In genomic region chr12:116282371-116283286, GRCh38 we compare ENCODE assay signal across 13 cellular contexts. TPM values are rescaled to one million over a fixed set of nuclear protein-coding genes. Genes with fewer than 3 reads are reported as not detected.
A peak's percentile ranks its signal among the peaks of the same experiment; 100 is the strongest.
DNase-seq lines count a peak whose midpoint lies in the region; ATAC-seq, FAIRE-seq and TF ChIP-seq lines count a peak whose summit lies in the region.
"Had no signal": no experiment of that assay in that cellular context is flagged by ENCODE, and none has a peak within 500 bp of the region (broad histone marks: within the 10 kb centered on the region; RNA-seq: fewer than 3 reads in every experiment).

No MANE protein-coding gene starts in this region.

- CTCF ChIA-PET in CD4-positive, alpha-beta memory T cell (lab: Charles Lee; ENCODE audit: partially characterized antibody): no interaction called here
- CTCF ChIA-PET in activated CD8-positive, alpha-beta T cell treated with anti-CD3 and anti-CD28 coated beads for 36 hours (lab: Charles Lee): interaction anchor here (0.6 kb wide), 1 partner anchor 43 kb away, joined by 3 read pairs; no protein-coding TSS in a partner anchor

- H3K27me3 Mint-ChIP-seq in CD4-positive, alpha-beta memory T cell: no peaks in the 10 kb centered on the region
- H3K27me3 Mint-ChIP-seq in IgD-negative memory B cell: no peaks in the 10 kb centered on the region
- no peaks in the 10 kb centered on the region for H3K27me3 Mint-ChIP-seq in activated CD8-positive, alpha-beta T cell treated with anti-CD3 and anti-CD28 coated beads for 36 hours
- H3K27me3 Mint-ChIP-seq: activated naive CD8-positive, alpha-beta T cell had no signal

- peak overlapping the region; percentile 40 to 79 (median 64) for H3K4me3 Mint-ChIP-seq in CD4-positive, alpha-beta memory T cell
- peak overlapping the region; percentile 71 to 92 (median 88) for H3K4me3 Mint-ChIP-seq in IgD-negative memory B cell
- H3K4me3 Mint-ChIP-seq in activated CD8-positive, alpha-beta T cell treated with anti-CD3 and anti-CD28 coated beads for 36 hours: peak overlapping the region; percentile 1
- H3K4me3 Mint-ChIP-seq: activated naive CD8-positive, alpha-beta T cell; neural crest cell had no signal

- no peak for ATAC-seq in activated CD8-positive, alpha-beta T cell treated with anti-CD3 and anti-CD28 coated beads for 36 hours

- H3K27ac ChIP-seq in CD4-positive, alpha-beta memory T cell (ENCODE audit: low read depth, low read length): no peak overlapping the region

- H3K4me3 ChIP-seq in CD4-positive, alpha-beta memory T cell (ENCODE audit: low read length in 2 of 2): peak overlapping the region in 1 of 2 donors; percentile 39
- H3K4me3 ChIP-seq in mononuclear cell (ENCODE audit: low read length): peak overlapping the region; percentile 41

- POLR2A ChIA-PET in CD4-positive, alpha-beta memory T cell (lab: Charles Lee; ENCODE audit: partially characterized antibody): no interaction called here
- POLR2A ChIA-PET in activated CD8-positive, alpha-beta T cell treated with anti-CD3 and anti-CD28 coated beads for 36 hours (lab: Charles Lee): interaction anchor here (0.7 kb wide), 1 partner anchor 326 kb away, joined by 3 read pairs; no protein-coding TSS in a partner anchor

- H3K4me1 Mint-ChIP-seq in CD4-positive, alpha-beta memory T cell: peaks cover 10 to 20% (median 15%) of the 10 kb centered on the region in 4 donors
- H3K4me1 Mint-ChIP-seq in IgD-negative memory B cell: peaks cover 16 to 23% (median 19%) of the 10 kb centered on the region in 3 donors
- peaks cover 12% of the 10 kb centered on the region for H3K4me1 Mint-ChIP-seq in activated CD8-positive, alpha-beta T cell treated with anti-CD3 and anti-CD28 coated beads for 36 hours (ENCODE audit: low read depth)

- DNase-seq in CD4-positive, alpha-beta memory T cell: no peak
- DNase-seq in activated CD8-positive, alpha-beta T cell treated with anti-CD3 and anti-CD28 coated beads for 36 hours: no peak
- DNase-seq in GM12892 (ENCODE audit: insufficient read length) (no peak), NCI-H146 treated with DMSO at 0.1 percent for 48 hours (lab: John Stamatoyannopoulos, UW; ENCODE audit: unreplicated experiment) (no peak), glomerular visceral epithelial cell (ENCODE audit: extremely low spot score) (no peak)
- DNase-seq in activated CD8-positive, alpha-beta memory T cell treated with anti-CD3 and anti-CD28 coated beads for 24 hours: no peak
- DNase-seq: effector CD8-positive, alpha-beta T cell; GOT3 had no signal

- H3K27ac Mint-ChIP-seq in CD4-positive, alpha-beta memory T cell: no peak overlapping the region
- H3K27ac Mint-ChIP-seq in IgD-negative memory B cell: peak overlapping the region in 2 of 3 donors; percentile 68 to 75
- H3K27ac Mint-ChIP-seq in activated CD8-positive, alpha-beta T cell treated with anti-CD3 and anti-CD28 coated beads for 36 hours: no peak overlapping the region
- H3K27ac Mint-ChIP-seq: activated naive CD8-positive, alpha-beta T cell had no signal

- no peaks in the 10 kb centered on the region for H3K9me3 ChIP-seq in CD4-positive, alpha-beta memory T cell (ENCODE audit: control insufficient read depth in 1 of 2, low read length in 2 of 2)
- no peaks in the 10 kb centered on the region for H3K9me3 ChIP-seq in mononuclear cell (ENCODE audit: low read depth, low read length)

- H3K4me1 ChIP-seq in CD4-positive, alpha-beta memory T cell (ENCODE audit: insufficient read depth, low read length): peaks cover 12% of the 10 kb centered on the region
- H3K4me1 ChIP-seq in mononuclear cell (ENCODE audit: insufficient read depth, low read length): peaks cover 72% of the 10 kb centered on the region

- no peak for TF ChIP-seq POLR2A in GM12892 (IDR thresholded peaks at IDR 0.05; ENCODE audit: low read depth, low read length)

- intact Hi-C loops in CD4-positive, alpha-beta memory T cell (cut with micrococcal nuclease): no loop called here
- intact Hi-C loops in activated CD8-positive, alpha-beta T cell treated with anti-CD3 and anti-CD28 coated beads for 36 hours (cut with micrococcal nuclease): no loop called here

- peaks cover 0 to 2% (median 0%) of the 10 kb centered on the region in 8 donors for H3K9me3 Mint-ChIP-seq in CD4-positive, alpha-beta memory T cell
- H3K9me3 Mint-ChIP-seq in IgD-negative memory B cell: no peaks in the 10 kb centered on the region
- no peaks in the 10 kb centered on the region for H3K9me3 Mint-ChIP-seq in activated CD8-positive, alpha-beta T cell treated with anti-CD3 and anti-CD28 coated beads for 36 hours
- H3K9me3 Mint-ChIP-seq: neural crest cell had no signal

- no peaks in the 10 kb centered on the region for H3K27me3 ChIP-seq in CD4-positive, alpha-beta memory T cell (ENCODE audit: insufficient read depth, low read length)
- H3K27me3 ChIP-seq in mononuclear cell (ENCODE audit: insufficient read depth, low read length): no peaks in the 10 kb centered on the region

- TF ChIP-seq CTCF in activated CD8-positive, alpha-beta T cell treated with anti-CD3 and anti-CD28 coated beads for 36 hours (IDR thresholded peaks at IDR 0.05): no peak

- H3K36me3 ChIP-seq in CD4-positive, alpha-beta memory T cell (ENCODE audit: insufficient read depth, low read length): no peaks in the 10 kb centered on the region

- no peak for FAIRE-seq in GM12892 (lab: Jason Lieb, UNC)
- FAIRE-seq: D721Med had no signal

- H3K36me3 Mint-ChIP-seq in CD4-positive, alpha-beta memory T cell: peaks cover 0 to 3% of the 10 kb centered on the region in 2 donors
- no peaks in the 10 kb centered on the region for H3K36me3 Mint-ChIP-seq in IgD-negative memory B cell
- no peaks in the 10 kb centered on the region for H3K36me3 Mint-ChIP-seq in activated CD8-positive, alpha-beta T cell treated with anti-CD3 and anti-CD28 coated beads for 36 hours (ENCODE audit: low read depth)
- H3K36me3 Mint-ChIP-seq: activated naive CD8-positive, alpha-beta T cell had no signal

RNA-seq across cellular contexts. Expression of gene MED13L, which starts 5.1 kb away (rescaled TPM):
- total RNA-seq in CD4-positive, alpha-beta memory T cell: 100 to 1,000 TPM; 150 to 156 TPM
- polyA plus RNA-seq in CD4-positive, alpha-beta memory T cell: 10 to 100 TPM in 1 of 2 donors, 1 to 10 TPM in 1; 3.8 to 12.4 TPM
- 10.7 TPM for polyA plus RNA-seq in IgD-negative memory B cell
- total RNA-seq in activated CD8-positive, alpha-beta T cell treated with anti-CD3 and anti-CD28 coated beads for 36 hours: 10 to 100 TPM; 39.5 to 41.8 TPM
- 382 TPM for total RNA-seq in mononuclear cell
- polyA plus RNA-seq in GM12892 (2012; ENCODE audit: missing spikeins): 26.8 TPM

Comparison
In these comparisons a context has a peak if more than half of its experiments do, and no peak if none do; other contexts are left out.
1. H3K27ac Mint-ChIP-seq: peak in IgD-negative memory B cell (2 of 3); none in CD4-positive, alpha-beta memory T cell (0 of 7) and activated CD8-positive, alpha-beta T cell treated with anti-CD3 and anti-CD28 coated beads for 36 hours (single experiment).
2. H3K4me3 Mint-ChIP-seq: peak in every context shown above with its lines; median percentile 88 in IgD-negative memory B cell; 64 in CD4-positive, alpha-beta memory T cell; 1 in activated CD8-positive, alpha-beta T cell treated with anti-CD3 and anti-CD28 coated beads for 36 hours.